2 cellular contexts compared by ENCODE assay signal in the genomic region with DNA sequence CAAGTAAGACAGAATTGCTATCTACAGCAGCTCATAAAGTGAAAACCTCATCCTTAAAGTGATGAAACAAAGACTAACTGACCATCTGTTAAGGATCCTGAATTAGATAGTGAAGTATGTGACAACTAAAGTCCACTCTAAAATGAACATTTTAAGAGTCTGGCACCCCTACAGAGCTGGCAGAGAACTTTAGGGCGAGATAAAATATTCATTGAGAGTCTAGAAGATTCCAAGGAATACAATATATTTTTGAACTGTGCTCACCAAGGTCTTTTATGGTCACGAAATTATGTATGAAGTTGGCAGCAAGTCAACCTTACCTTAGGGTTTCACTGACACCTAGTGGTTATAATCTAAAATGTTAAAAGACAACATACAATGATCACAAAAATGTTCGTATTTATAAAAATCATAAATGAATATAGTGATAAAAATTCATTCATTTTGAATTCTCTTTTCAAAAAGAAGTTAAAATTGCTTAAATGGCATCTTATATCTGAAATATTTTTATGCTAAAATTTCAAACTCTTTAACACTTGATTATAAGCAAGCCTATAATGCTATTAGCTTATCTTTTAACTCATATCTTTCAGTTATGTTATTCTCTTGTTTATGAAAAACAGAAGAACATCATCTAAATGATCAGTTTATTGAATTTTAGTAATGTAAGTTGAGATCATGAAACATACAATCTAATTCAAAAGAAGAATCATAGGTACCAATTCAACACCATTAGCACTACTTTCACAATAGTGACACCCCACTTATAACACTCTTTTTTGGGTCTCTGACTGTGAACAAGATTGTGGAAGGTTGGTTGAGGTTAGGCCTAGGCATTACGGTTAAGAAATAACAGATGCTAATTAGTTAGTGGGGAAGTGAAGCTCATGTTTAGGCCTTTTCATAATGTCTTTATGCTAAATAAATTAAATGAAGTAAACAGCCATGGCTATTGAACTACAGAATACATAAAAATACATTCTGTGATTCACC.
TF ChIP-seq lines count a peak whose summit lies in the region.

No MANE protein-coding gene starts in this region.

TF ChIP-seq in SK-N-SH, 30 proteins besides CTCF, POLR2A, EP300 and RAD21 (continued from another document):
- TF ChIP-seq, protein P1, sequence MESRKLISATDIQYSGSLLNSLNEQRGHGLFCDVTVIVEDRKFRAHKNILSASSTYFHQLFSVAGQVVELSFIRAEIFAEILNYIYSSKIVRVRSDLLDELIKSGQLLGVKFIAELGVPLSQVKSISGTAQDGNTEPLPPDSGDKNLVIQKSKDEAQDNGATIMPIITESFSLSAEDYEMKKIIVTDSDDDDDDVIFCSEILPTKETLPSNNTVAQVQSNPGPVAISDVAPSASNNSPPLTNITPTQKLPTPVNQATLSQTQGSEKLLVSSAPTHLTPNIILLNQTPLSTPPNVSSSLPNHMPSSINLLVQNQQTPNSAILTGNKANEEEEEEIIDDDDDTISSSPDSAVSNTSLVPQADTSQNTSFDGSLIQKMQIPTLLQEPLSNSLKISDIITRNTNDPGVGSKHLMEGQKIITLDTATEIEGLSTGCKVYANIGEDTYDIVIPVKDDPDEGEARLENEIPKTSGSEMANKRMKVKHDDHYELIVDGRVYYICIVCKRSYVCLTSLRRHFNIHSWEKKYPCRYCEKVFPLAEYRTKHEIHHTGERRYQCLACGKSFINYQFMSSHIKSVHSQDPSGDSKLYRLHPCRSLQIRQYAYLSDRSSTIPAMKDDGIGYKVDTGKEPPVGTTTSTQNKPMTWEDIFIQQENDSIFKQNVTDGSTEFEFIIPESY (IDR thresholded peaks at IDR 0.05; ENCODE audit: borderline replicate concordance, low read depth), result no peak
- TF ChIP-seq RXRA (IDR thresholded peaks at IDR 0.05; ENCODE audit: borderline replicate concordance, low read depth) (no peak), TAF1 (IDR thresholded peaks at IDR 0.05; ENCODE audit: borderline replicate concordance, low read depth, low read length) (no peak)
TF ChIP-seq in SK-N-SH: peak in this region for 1.

TF ChIP-seq in neural cell, 6 proteins besides CTCF, POLR2A, EP300 and RAD21 (continued from another document):
- TF ChIP-seq REST (IDR thresholded peaks at IDR 0.05; ENCODE audit: borderline replicate concordance) (no peak), SMC3 (conservative IDR thresholded peaks at IDR 0.05; ENCODE audit: poor library complexity) (peak; percentile 87)
TF ChIP-seq in neural cell: peak in this region for 1.
